ENCODE assay signal across 8 cellular contexts in the genomic region with DNA sequence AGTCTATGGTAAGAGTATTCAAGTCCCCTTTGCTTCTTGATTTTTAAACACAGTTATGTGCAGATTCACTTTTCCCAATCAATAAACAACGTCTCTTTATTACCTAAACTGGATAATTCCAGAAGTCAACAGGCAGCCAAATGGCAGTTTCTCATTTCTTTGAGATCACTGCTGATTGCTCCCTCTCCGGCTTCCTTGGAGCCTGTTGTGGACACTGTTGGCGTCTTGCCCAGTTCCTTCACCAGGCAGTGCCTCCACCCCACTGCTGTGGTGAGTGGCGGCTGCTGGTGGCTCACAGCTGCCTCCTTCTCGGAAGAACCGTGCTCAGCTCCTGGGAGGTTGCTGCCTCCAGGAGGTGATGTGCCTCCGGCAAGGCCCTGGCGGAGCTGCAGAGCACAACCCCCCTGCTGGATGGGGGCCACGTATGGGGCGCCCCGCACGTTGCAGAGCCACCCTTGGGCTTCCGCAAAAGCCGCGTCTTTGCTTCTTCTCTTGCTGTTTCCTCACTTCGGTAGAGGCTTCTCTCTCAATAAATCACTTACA.
DNase-seq lines count a peak whose midpoint lies in the region; ATAC-seq and TF ChIP-seq lines count a peak whose summit lies in the region.

No MANE protein-coding gene starts in this region.

- no peak overlapping the region for H3K27ac Mint-ChIP-seq in activated CD4-positive, alpha-beta T cell treated with anti-CD3 and anti-CD28 coated beads for 36 hours

- CTCF ChIA-PET in activated CD4-positive, alpha-beta T cell treated with anti-CD3 and anti-CD28 coated beads for 36 hours (lab: Charles Lee), result interaction anchor here (0.6 kb wide), 2 partner anchors 392 to 467 kb away, joined by 3 read pairs; no protein-coding TSS in a partner anchor

- no peak for TF ChIP-seq CTCF in choroid plexus epithelial cell (conservative IDR thresholded peaks at IDR 0.05; ENCODE audit: low read depth, low read length)
- peak; percentile 25 for TF ChIP-seq CTCF in mucosa of descending colon (IDR thresholded peaks at IDR 0.05)

- intact Hi-C loops in mucosa of descending colon (cut with DNase I, micrococcal nuclease), result no loop called here
- intact Hi-C loops in activated CD4-positive, alpha-beta T cell treated with anti-CD3 and anti-CD28 coated beads for 36 hours (cut with DNase I, micrococcal nuclease), result no loop called here

- peaks cover 22% of the 10 kb centered on the region for H3K4me1 Mint-ChIP-seq in activated CD4-positive, alpha-beta T cell treated with anti-CD3 and anti-CD28 coated beads for 36 hours

- no peak overlapping the region for H3K4me3 ChIP-seq in choroid plexus epithelial cell (ENCODE audit: low read depth, low read length)
- no peak overlapping the region for H3K4me3 ChIP-seq in mucosa of descending colon

- H3K36me3 ChIP-seq in mucosa of descending colon (ENCODE audit: low read depth), result no peaks in the 10 kb centered on the region

- ATAC-seq in mucosa of descending colon, result peak; percentile 98
- ATAC-seq in activated CD4-positive, alpha-beta T cell treated with anti-CD3 and anti-CD28 coated beads for 36 hours, result no peak
- no peak for ATAC-seq in HG03039 (IDR thresholded peaks at IDR 0.05; ENCODE audit: unreplicated experiment)
- ATAC-seq in HG03342 (IDR thresholded peaks at IDR 0.05; ENCODE audit: unreplicated experiment), result no peak

- peaks cover 2% of the 10 kb centered on the region for H3K27me3 Mint-ChIP-seq in activated CD4-positive, alpha-beta T cell treated with anti-CD3 and anti-CD28 coated beads for 36 hours

- DNase-seq in ELF-1 (ENCODE audit: low read depth, low spot score) (peak; percentile 32), NCI-H2227 treated with DMSO at 0.1 percent for 48 hours (lab: John Stamatoyannopoulos, UW) (peak; percentile 55), choroid plexus epithelial cell (ENCODE audit: low read depth) (peak; percentile 55), mucosa of descending colon (peak; percentile 90 to 96 (median 93))
- no peak for DNase-seq in activated CD4-positive, alpha-beta T cell treated with anti-CD3 and anti-CD28 coated beads for 36 hours
- DNase-seq in stimulated activated CD4-positive, alpha-beta T cell treated with anti-CD3 and anti-CD28 coated beads, Interleukin-4, amount 100 ng/mL, for 24 hours, result no peak

- no peaks in the 10 kb centered on the region for H3K9me3 Mint-ChIP-seq in activated CD4-positive, alpha-beta T cell treated with anti-CD3 and anti-CD28 coated beads for 36 hours (ENCODE audit: low read depth)

- H3K4me3 Mint-ChIP-seq in activated CD4-positive, alpha-beta T cell treated with anti-CD3 and anti-CD28 coated beads for 36 hours, result no peak overlapping the region

- H3K9me3 ChIP-seq in mucosa of descending colon, result no peaks in the 10 kb centered on the region

- POLR2A ChIA-PET in activated CD4-positive, alpha-beta T cell treated with anti-CD3 and anti-CD28 coated beads for 36 hours (lab: Charles Lee), result no interaction called here

- H3K36me3 Mint-ChIP-seq in activated CD4-positive, alpha-beta T cell treated with anti-CD3 and anti-CD28 coated beads for 36 hours (ENCODE audit: low read depth), result no peaks in the 10 kb centered on the region

- peaks cover 3% of the 10 kb centered on the region for H3K4me1 ChIP-seq in mucosa of descending colon (ENCODE audit: low read depth)

Comparison
In these comparisons a context has a peak if more than half of its experiments do, and no peak if none do; other contexts are left out.
1. DNase-seq: peak in ELF-1 (single experiment), NCI-H2227 treated with DMSO at 0.1 percent for 48 hours (single experiment), choroid plexus epithelial cell (single experiment) and mucosa of descending colon (3 of 3); none in activated CD4-positive, alpha-beta T cell treated with anti-CD3 and anti-CD28 coated beads for 36 hours (single experiment) and stimulated activated CD4-positive, alpha-beta T cell treated with anti-CD3 and anti-CD28 coated beads, Interleukin-4, amount 100 ng/mL, for 24 hours (single experiment).